Comparison of ENCODE assay signal across 25 cellular contexts in the genomic region with DNA sequence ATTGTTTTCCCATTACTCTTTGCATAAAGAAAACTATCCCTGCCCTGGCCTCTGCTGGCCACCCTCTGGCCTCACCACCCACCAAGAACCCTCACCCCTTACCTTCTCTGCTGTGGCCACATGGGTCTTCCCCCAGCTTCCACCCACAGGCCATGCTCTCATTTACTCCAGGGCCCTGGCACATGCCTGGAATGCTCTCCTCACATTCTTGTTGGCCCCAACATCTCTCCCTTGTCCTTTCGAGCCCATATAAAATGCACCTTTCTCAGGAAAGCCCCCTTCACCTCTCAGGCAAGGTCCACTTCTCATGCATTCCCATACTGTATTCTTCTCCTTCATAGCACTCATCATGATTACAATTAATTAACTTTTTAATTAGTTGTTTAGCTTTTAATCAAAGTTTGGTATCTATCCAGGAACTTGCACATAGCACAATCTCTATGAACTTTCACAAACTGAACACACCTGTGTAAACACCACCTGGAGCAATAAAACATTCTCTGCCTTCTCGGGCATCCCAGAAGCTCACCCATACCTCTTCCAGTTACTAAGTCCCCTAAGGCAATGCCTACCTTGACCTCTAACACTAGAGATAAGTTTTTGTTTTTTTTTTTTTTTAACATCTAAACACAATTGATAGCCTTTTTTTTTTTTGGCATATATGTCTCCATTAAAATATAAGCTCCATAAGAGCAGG.
"Had no signal": no experiment of that assay in that cellular context is flagged by ENCODE, and none has a peak within 500 bp of the region (broad histone marks: within the 10 kb centered on the region; RNA-seq: fewer than 3 reads in every experiment).

No MANE protein-coding gene starts in this region.

- H3K27me3 ChIP-seq: adrenal gland, SJSA1 had no signal

- H3K4me3 ChIP-seq: adrenal gland, SJSA1 had no signal

- DNase-seq: activated CD4-positive, alpha-beta T cell treated with anti-CD3 and anti-CD28 coated beads for 36 hours; activated CD4-positive, alpha-beta T cell treated with anti-CD3 and anti-CD28 coated beads, Interleukin-2, amount 10 ng/mL, durations not matched to agents 7 days and 5 days; activated CD4-positive, alpha-beta T cell treated with anti-CD3 and anti-CD28 coated beads, Interleukin-2, amount 50 U/mL, for 48 hours; activated CD8-positive, alpha-beta T cell treated with anti-CD3 and anti-CD28 coated beads, Interleukin-2, amount 10 ng/mL, durations not matched to agents 7 days and 5 days; activated gamma-delta T cell treated with Interleukin-2 at 50 U/mL for 16 hours; activated naive CD4-positive, alpha-beta T cell treated with anti-CD3 and anti-CD28 coated beads for 36 hours; activated T-cell treated with anti-CD3 and anti-CD28 coated beads, Interleukin-2, amount 50 U/mL, for 4 hours; adrenal gland; caudate nucleus; cerebellar nuclear complex; NCI-H1105; NCI-H1417 treated with DMSO at 0.1 percent for 48 hours; NCI-H187 treated with DMSO at 0.1 percent for 48 hours; NCI-H2081; NCI-H2171 treated with DMSO at 0.1 percent for 48 hours; NCI-H2227 treated with DMSO at 0.1 percent for 48 hours; NCI-H446; NCI-H524 treated with DMSO at 0.1 percent for 48 hours; OCI-M1; Right ventricle myocardium superior; SK-N-SH had no signal

- H3K9me3 ChIP-seq: adrenal gland, SK-N-SH had no signal

- ATAC-seq: activated CD4-positive, alpha-beta T cell treated with anti-CD3 and anti-CD28 coated beads for 36 hours; activated CD4-positive, CD25-positive, alpha-beta regulatory T cell treated with anti-CD3 and anti-CD28 coated beads, Interleukin-2, amount 50 U/mL, for 24 hours; activated CD8-positive, alpha-beta T cell treated with anti-CD3 and anti-CD28 coated beads, Interleukin-2, amount 10 ng/mL, durations not matched to agents 7 days and 5 days; activated naive CD4-positive, alpha-beta T cell treated with anti-CD3 and anti-CD28 coated beads, Interleukin-2, amount 50 U/mL, for 72 hours; activated T-cell treated with anti-CD3 and anti-CD28 coated beads, Interleukin-2, amount 50 U/mL, for 4 hours; WTC11 had no signal

- H3K36me3 ChIP-seq: adrenal gland, SJSA1 had no signal
